Comparison of ENCODE assay signal across 9 cellular contexts in genomic region chr9:131621551-131622321, GRCh38.
A peak's percentile ranks its signal among the peaks of the same experiment; 100 is the strongest.
DNase-seq lines count a peak whose midpoint lies in the region; ATAC-seq, FAIRE-seq and TF ChIP-seq lines count a peak whose summit lies in the region.
"Had no signal": no experiment of that assay in that cellular context is flagged by ENCODE, and none has a peak within 500 bp of the region (broad histone marks: within the 10 kb centered on the region; RNA-seq: fewer than 3 reads in every experiment).

No MANE protein-coding gene starts in this region.

- CTCF ChIA-PET in GM12878 (lab: Yijun Ruan, JAX): interaction anchor here (0.6 to 3.5 kb wide), 22 partner anchors 9 to 137 kb away, joined by 3 to 23 read pairs (median 6); partner anchors contain the start of gene RAPGEF1

- H3K4me1 Mint-ChIP-seq in activated naive CD8-positive, alpha-beta T cell treated with anti-CD3 and anti-CD28 coated beads, Interleukin-2, amount 10 ng/mL, durations not matched to agents 7 days and 5 days: no peaks in the 10 kb centered on the region
- no peaks in the 10 kb centered on the region for H3K4me1 Mint-ChIP-seq in activated naive CD8-positive, alpha-beta T cell treated with anti-CD3 and anti-CD28 coated beads for 36 hours

- RAD21 ChIA-PET in GM12878 (lab: Charles Lee; ENCODE audit: unreplicated experiment): interaction anchor here (0.7 to 4.5 kb wide), 23 partner anchors 9 to 225 kb away, joined by 3 to 52 read pairs (median 8); partner anchors contain the start of gene RAPGEF1

- no peak for DNase-seq in activated naive CD8-positive, alpha-beta T cell treated with anti-CD3 and anti-CD28 coated beads, Interleukin-2, amount 10 ng/mL, durations not matched to agents 7 days and 5 days
- no peak for DNase-seq in activated naive CD8-positive, alpha-beta T cell treated with anti-CD3 and anti-CD28 coated beads for 36 hours
- DNase-seq in GM12878 (ENCODE audit: low read depth, low spot score) (peak; percentile 73), upper lobe of left lung (peak; percentile 50 to 88), left lobe of liver (ENCODE audit: low spot score) (no peak), GF-D8 (lab: John Stamatoyannopoulos, UW) (no peak)
- DNase-seq in stimulated activated CD4-positive, alpha-beta T cell treated with anti-CD3 and anti-CD28 coated beads, Interleukin-12 subunit alpha, Interleukin-12 subunit beta, amount 100 ng/mL, for 4 hours: no peak
- DNase-seq: NCI-H446 treated with DMSO at 0.1 percent for 48 hours had no signal

- H3K27ac Mint-ChIP-seq in activated naive CD8-positive, alpha-beta T cell treated with anti-CD3 and anti-CD28 coated beads, Interleukin-2, amount 10 ng/mL, durations not matched to agents 7 days and 5 days: peak overlapping the region; percentile 45
- H3K27ac Mint-ChIP-seq in activated naive CD8-positive, alpha-beta T cell treated with anti-CD3 and anti-CD28 coated beads for 36 hours: no peak overlapping the region

- intact Hi-C loops in GM12878 (cut with micrococcal nuclease; ENCODE audit: unreplicated experiment): loop anchor here (1.0 to 5.0 kb wide), 2 partner anchors 84 to 116 kb away; no protein-coding TSS in a partner anchor

- peak overlapping the region; percentile 16; the same call in 1 of the 2 replicates for H3K4me3 ChIP-seq in GM12878
- H3K4me3 ChIP-seq in upper lobe of left lung: no peak overlapping the region

- H3K27ac ChIP-seq in GM12878 (ENCODE audit: control insufficient read depth, insufficient read depth): peak overlapping the region; percentile 89
- peak overlapping the region; percentile 32 to 66 (median 52) for H3K27ac ChIP-seq in upper lobe of left lung

- H3K9me3 ChIP-seq in GM12878 (replicated peaks; ENCODE audit: control insufficient read depth, insufficient read depth, low read length) (no peaks in the 10 kb centered on the region; the same call in 2 of the 3 replicates), upper lobe of left lung (no peaks in the 10 kb centered on the region)

- H3K79me2 ChIP-seq in GM12878 (ENCODE audit: control insufficient read depth, insufficient read depth, low read length): peaks cover 11% of the 10 kb centered on the region

- POLR2A ChIA-PET in activated naive CD8-positive, alpha-beta T cell treated with anti-CD3 and anti-CD28 coated beads, Interleukin-2, amount 10 ng/mL, durations not matched to agents 7 days and 5 days (lab: Charles Lee): interaction anchor here (0.9 kb wide), 1 partner anchor 112 kb away, joined by 3 read pairs; no protein-coding TSS in a partner anchor
- POLR2A ChIA-PET in GM12878 (lab: Charles Lee): interaction anchor here (0.6 to 5.2 kb wide), 18 partner anchors 9 to 118 kb away, joined by 3 to 54 read pairs (median 6); partner anchors contain the start of gene RAPGEF1

- no peak overlapping the region; the same call in 1 of the 2 replicates for H2AFZ ChIP-seq in GM12878 (ENCODE audit: control insufficient read depth, low read depth, low read length)

- peaks cover 32 to 40% of the 10 kb centered on the region in 2 experiments for H3K36me3 ChIP-seq in GM12878 (ENCODE audit: control insufficient read depth in 2 of 2, insufficient read depth in 2 of 2, low read length in 1 of 2)
- H3K36me3 ChIP-seq in upper lobe of left lung: peaks cover 3 to 95% (median 64%) of the 10 kb centered on the region in 4 donors

- TF ChIP-seq EP300 in GM12878 (IDR thresholded peaks at IDR 0.05; ENCODE audit: borderline replicate concordance in 1 of 2, control insufficient read depth in 1 of 2, low read depth in 2 of 2, low read length in 2 of 2): peak; percentile 7 to 44; a peak in 1 of 4 replicates
- peak in 1 of 4 donors; percentile 11 for TF ChIP-seq EP300 in upper lobe of left lung (IDR thresholded peaks at IDR 0.05)

- TF ChIP-seq RAD21 in GM12878 (IDR thresholded peaks at IDR 0.05; ENCODE audit: insufficient read depth, low read depth, low read length): no peak

- 1% methylated on average over 29 of the region's 29 CpGs for WGBS in GM12878 (ENCODE audit: insufficient coverage, insufficient replicate concordance, low lambda C conversion rate, missing lambda C conversion rate)
- 82 to 93% methylated on average over 22 to 29 of the region's 29 CpGs for WGBS in upper lobe of left lung, 2 donors

- peak in 2 of 3 experiments; percentile 7 to 12; a peak in 1 of 6 replicates for TF ChIP-seq CTCF in GM12878 (IDR thresholded peaks at IDR 0.05 in 2 of 3, conservative IDR thresholded peaks at IDR 0.05 in 1 of 3; ENCODE audit: control insufficient read depth in 2 of 3, extremely low read depth in 1 of 3, insufficient read depth in 1 of 3, low read depth in 3 of 3, low read length in 3 of 3)
- no peak for TF ChIP-seq CTCF in upper lobe of left lung (IDR thresholded peaks at IDR 0.05)

- peaks cover 32% of the 10 kb centered on the region for H3K4me1 ChIP-seq in GM12878 (ENCODE audit: control insufficient read depth, insufficient read depth, low read length)
- peaks cover 14 to 22% (median 16%) of the 10 kb centered on the region in 4 donors for H3K4me1 ChIP-seq in upper lobe of left lung

- no peaks in the 10 kb centered on the region for H3K9me3 Mint-ChIP-seq in activated naive CD8-positive, alpha-beta T cell treated with anti-CD3 and anti-CD28 coated beads, Interleukin-2, amount 10 ng/mL, durations not matched to agents 7 days and 5 days
- H3K9me3 Mint-ChIP-seq in activated naive CD8-positive, alpha-beta T cell treated with anti-CD3 and anti-CD28 coated beads for 36 hours: no peaks in the 10 kb centered on the region

- H3K4me2 ChIP-seq in GM12878 (ENCODE audit: control insufficient read depth, insufficient read depth): peak overlapping the region; percentile 73

- H3K27me3 Mint-ChIP-seq in activated naive CD8-positive, alpha-beta T cell treated with anti-CD3 and anti-CD28 coated beads, Interleukin-2, amount 10 ng/mL, durations not matched to agents 7 days and 5 days: no peaks in the 10 kb centered on the region
- H3K27me3 Mint-ChIP-seq in activated naive CD8-positive, alpha-beta T cell treated with anti-CD3 and anti-CD28 coated beads for 36 hours: no peaks in the 10 kb centered on the region

- peak overlapping the region; percentile 59 for H3K9ac ChIP-seq in GM12878 (ENCODE audit: control insufficient read depth, insufficient read depth, low read length)

- peaks cover 25% of the 10 kb centered on the region for H3K36me3 Mint-ChIP-seq in activated naive CD8-positive, alpha-beta T cell treated with anti-CD3 and anti-CD28 coated beads, Interleukin-2, amount 10 ng/mL, durations not matched to agents 7 days and 5 days
- H3K36me3 Mint-ChIP-seq in activated naive CD8-positive, alpha-beta T cell treated with anti-CD3 and anti-CD28 coated beads for 36 hours: peaks cover 12% of the 10 kb centered on the region

- no peak overlapping the region for H3K4me3 Mint-ChIP-seq in activated naive CD8-positive, alpha-beta T cell treated with anti-CD3 and anti-CD28 coated beads, Interleukin-2, amount 10 ng/mL, durations not matched to agents 7 days and 5 days
- no peak overlapping the region for H3K4me3 Mint-ChIP-seq in activated naive CD8-positive, alpha-beta T cell treated with anti-CD3 and anti-CD28 coated beads for 36 hours

- in situ Hi-C loops in GM12878 (cut with MboI): no loop called here

- no peaks in the 10 kb centered on the region for H4K20me1 ChIP-seq in GM12878 (ENCODE audit: control insufficient read depth, insufficient read depth)

- TF ChIP-seq POLR2A in GM12878 (IDR thresholded peaks at IDR 0.05; ENCODE audit: low read depth, low read length) (peak; percentile 71), upper lobe of left lung (IDR thresholded peaks at IDR 0.05) (no peak)

- no TSS peak for BruUV-seq in GM12878 (replicated peaks; lab: Mats Ljungman, UMichigan)

- SMC1A ChIA-PET in GM12878 (lab: Charles Lee; ENCODE audit: uncharacterized antibody, unreplicated experiment): interaction anchor here (0.6 to 5.9 kb wide), 24 partner anchors 9 to 248 kb away, joined by 3 to 58 read pairs (median 6); no protein-coding TSS in a partner anchor

- no peak for ATAC-seq in activated naive CD8-positive, alpha-beta T cell treated with anti-CD3 and anti-CD28 coated beads, Interleukin-2, amount 10 ng/mL, durations not matched to agents 7 days and 5 days (ENCODE audit: low read depth)
- ATAC-seq in HG03342 (IDR thresholded peaks at IDR 0.05; ENCODE audit: unreplicated experiment) (peak; percentile 51), GM12878 (peak; percentile 76), upper lobe of left lung (ENCODE audit: low FRiP score in 2 of 2) (peak; percentile 17 to 33), left lobe of liver (no peak)

- H3K27me3 ChIP-seq in GM12878 (replicated peaks in 1 of 2; ENCODE audit: control insufficient read depth in 2 of 2, insufficient read depth in 2 of 2, low read length in 1 of 2) (no peaks in the 10 kb centered on the region), upper lobe of left lung (no peaks in the 10 kb centered on the region)

- FAIRE-seq in GM12878 (lab: Jason Lieb, UNC): peak; percentile 85

TF ChIP-seq in GM12878, 131 proteins besides CTCF, POLR2A, EP300 and RAD21 (continues in another document):
- TF ChIP-seq MTA2 (IDR thresholded peaks at IDR 0.05; ENCODE audit: low read depth) (peak; percentile 59; the same call in 1 of the 2 replicates), MYC (IDR thresholded peaks at IDR 0.05; ENCODE audit: insufficient read depth, insufficient read length, insufficient replicate concordance, low read length, severe bottlenecking) (no peak), HDAC2 (IDR thresholded peaks at IDR 0.05) (no peak), PBX3 (IDR thresholded peaks at IDR 0.05; ENCODE audit: insufficient replicate concordance, low read depth, low read length) (peak; percentile 86), FOXM1 (IDR thresholded peaks at IDR 0.05; ENCODE audit: low read depth, low read length) (peak; percentile 67; the same call in 1 of the 2 replicates), SREBF1 (IDR thresholded peaks at IDR 0.05; ENCODE audit: low read length) (no peak)

Comparison
In these comparisons a context has a peak if more than half of its experiments do, and no peak if none do; other contexts are left out.
1. ATAC-seq: peak in HG03342 (single experiment), GM12878 (single experiment) and upper lobe of left lung (2 of 2); none in activated naive CD8-positive, alpha-beta T cell treated with anti-CD3 and anti-CD28 coated beads, Interleukin-2, amount 10 ng/mL, durations not matched to agents 7 days and 5 days (single experiment) and left lobe of liver (single experiment).
2. DNase-seq: peak in GM12878 (single experiment) and upper lobe of left lung (2 of 2); none in activated naive CD8-positive, alpha-beta T cell treated with anti-CD3 and anti-CD28 coated beads, Interleukin-2, amount 10 ng/mL, durations not matched to agents 7 days and 5 days (single experiment), activated naive CD8-positive, alpha-beta T cell treated with anti-CD3 and anti-CD28 coated beads for 36 hours (single experiment), stimulated activated CD4-positive, alpha-beta T cell treated with anti-CD3 and anti-CD28 coated beads, Interleukin-12 subunit alpha, Interleukin-12 subunit beta, amount 100 ng/mL, for 4 hours (single experiment), left lobe of liver (single experiment) and GF-D8 (single experiment).
3. CTCF ChIP-seq: peak in GM12878 (2 of 3); none in upper lobe of left lung (0 of 6).